Comparison of ENCODE assay signal across 2 cellular contexts in the genomic region with DNA sequence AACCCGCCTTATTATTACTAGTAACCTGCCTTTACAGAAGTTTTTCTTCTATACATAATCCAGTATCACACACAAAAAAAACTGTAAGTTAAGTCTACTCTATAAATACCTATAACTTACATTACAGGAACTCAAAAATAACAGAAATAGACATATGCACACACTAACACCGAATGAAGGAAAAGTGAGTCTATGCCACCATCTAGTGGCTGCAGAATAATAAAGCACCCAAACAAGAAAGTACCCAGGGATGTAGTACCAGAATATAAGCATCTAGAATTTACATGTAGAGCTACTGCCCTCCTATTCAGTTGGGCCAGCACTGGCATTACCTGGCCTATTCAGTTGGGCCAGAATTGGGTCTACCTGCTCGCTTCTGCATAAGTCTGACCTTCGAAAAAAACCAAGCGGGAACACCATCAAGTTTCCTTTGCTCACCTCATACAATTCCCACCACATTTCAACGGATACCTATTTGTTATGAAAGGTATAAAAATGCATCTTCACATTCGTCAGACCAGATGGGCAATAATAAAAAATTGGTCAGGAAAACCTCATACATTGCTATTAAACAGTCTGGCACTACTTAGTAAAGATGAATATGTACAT.
TF ChIP-seq lines count a peak whose summit lies in the region.

No MANE protein-coding gene starts in this region.

TF ChIP-seq in SK-N-SH treated with all-trans-retinoic acid at 6 μM for 48 hours, 23 proteins besides CTCF, POLR2A, EP300 and RAD21:
- TF ChIP-seq, protein P1, sequence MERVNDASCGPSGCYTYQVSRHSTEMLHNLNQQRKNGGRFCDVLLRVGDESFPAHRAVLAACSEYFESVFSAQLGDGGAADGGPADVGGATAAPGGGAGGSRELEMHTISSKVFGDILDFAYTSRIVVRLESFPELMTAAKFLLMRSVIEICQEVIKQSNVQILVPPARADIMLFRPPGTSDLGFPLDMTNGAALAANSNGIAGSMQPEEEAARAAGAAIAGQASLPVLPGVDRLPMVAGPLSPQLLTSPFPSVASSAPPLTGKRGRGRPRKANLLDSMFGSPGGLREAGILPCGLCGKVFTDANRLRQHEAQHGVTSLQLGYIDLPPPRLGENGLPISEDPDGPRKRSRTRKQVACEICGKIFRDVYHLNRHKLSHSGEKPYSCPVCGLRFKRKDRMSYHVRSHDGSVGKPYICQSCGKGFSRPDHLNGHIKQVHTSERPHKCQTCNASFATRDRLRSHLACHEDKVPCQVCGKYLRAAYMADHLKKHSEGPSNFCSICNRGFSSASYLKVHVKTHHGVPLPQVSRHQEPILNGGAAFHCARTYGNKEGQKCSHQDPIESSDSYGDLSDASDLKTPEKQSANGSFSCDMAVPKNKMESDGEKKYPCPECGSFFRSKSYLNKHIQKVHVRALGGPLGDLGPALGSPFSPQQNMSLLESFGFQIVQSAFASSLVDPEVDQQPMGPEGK (CRISPR knock-in tag; IDR thresholded peaks at IDR 0.05; ENCODE audit: borderline replicate concordance) = no peak
- TF ChIP-seq ZNF70 (CRISPR knock-in tag; IDR thresholded peaks at IDR 0.05) = no peak
- no peak for TF ChIP-seq ZFP3 (CRISPR knock-in tag; IDR thresholded peaks at IDR 0.05)
- no peak for TF ChIP-seq PPARA (CRISPR knock-in tag; IDR thresholded peaks at IDR 0.05; ENCODE audit: borderline replicate concordance)
- TF ChIP-seq BACH2 (CRISPR knock-in tag; IDR thresholded peaks at IDR 0.05; ENCODE audit: borderline replicate concordance) = no peak
- TF ChIP-seq ZNF565 (CRISPR knock-in tag; conservative IDR thresholded peaks at IDR 0.05; ENCODE audit: low read depth) = no peak

TF ChIP-seq in endothelial cell of umbilical vein, 7 proteins besides CTCF, POLR2A, EP300 and RAD21 (continued from another document):
- TF ChIP-seq POLR2AphosphoS5 (IDR thresholded peaks at IDR 0.05; ENCODE audit: insufficient read depth, low read depth, low read length) (no peak), JUN (IDR thresholded peaks at IDR 0.05; ENCODE audit: borderline replicate concordance, insufficient read depth, insufficient read length, low read depth) (no peak), EZH2 (IDR thresholded peaks at IDR 0.05; ENCODE audit: borderline replicate concordance, low read depth, low read length, severe bottlenecking) (no peak), GATA2 (IDR thresholded peaks at IDR 0.05; ENCODE audit: insufficient read depth, insufficient read length, low read depth, low read length) (no peak)
